ENCODE assay signal across 27 cellular contexts in the genomic region with DNA sequence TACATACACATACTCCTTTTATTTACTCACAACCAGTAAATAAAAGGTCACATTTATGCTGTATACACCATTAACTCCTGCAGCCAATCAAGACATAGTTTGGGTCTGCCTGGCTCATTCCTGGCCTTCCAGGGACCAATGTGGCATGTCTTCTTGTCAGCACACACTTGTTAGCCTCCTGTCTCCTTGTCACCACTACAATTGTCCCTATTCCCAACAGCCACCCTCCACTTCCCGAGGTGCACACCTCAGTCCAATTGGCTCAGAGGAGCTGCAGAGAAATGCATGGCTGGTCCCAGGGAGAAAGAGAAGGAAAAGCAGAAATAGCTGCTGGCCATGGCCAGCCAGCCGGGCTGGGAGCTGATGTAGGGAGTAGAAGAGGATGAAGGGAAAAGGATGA.
"Had no signal": no experiment of that assay in that cellular context is flagged by ENCODE, and none has a peak within 500 bp of the region (broad histone marks: within the 10 kb centered on the region; RNA-seq: fewer than 3 reads in every experiment).

No MANE protein-coding gene starts in this region.

- H3K4me2 ChIP-seq: KMS-11 had no signal

- H3K27me3 ChIP-seq: cardiac muscle cell had no signal

- DNase-seq: activated CD4-positive, alpha-beta T cell treated with anti-CD3 and anti-CD28 coated beads, Interleukin-2, amount 10 ng/mL, durations not matched to agents 24 days and 14 days; activated CD4-positive, alpha-beta T cell treated with anti-CD3 and anti-CD28 coated beads, Interleukin-2, amount 50 U/mL, for 4 hours; activated CD8-positive, alpha-beta T cell treated with anti-CD3 and anti-CD28 coated beads for 36 hours; activated effector memory CD4-positive, alpha-beta T cell treated with anti-CD3 and anti-CD28 coated beads, Interleukin-2, amount 50 U/mL, for 16 hours; activated naive CD4-positive, alpha-beta T cell; activated naive CD4-positive, alpha-beta T cell treated with anti-CD3 and anti-CD28 coated beads, Interleukin-2, amount 50 U/mL, for 16 hours; activated naive CD8-positive, alpha-beta T cell treated with anti-CD3 and anti-CD28 coated beads for 36 hours; activated T-cell treated with anti-CD3 and anti-CD28 coated beads, Interleukin-2, amount 50 U/mL, for 1 hour; activated T-cell treated with anti-CD3 and anti-CD28 coated beads, Interleukin-2, amount 50 U/mL, for 72 hours; amniotic stem cell; aorta; MM.1S; MV-4-11; NCI-H1092; NCI-H1436 treated with DMSO at 0.1 percent for 48 hours; NCI-H1694 treated with DMSO at 0.1 percent for 48 hours; NCI-H2029; NCI-H524 treated with DMSO at 0.1 percent for 48 hours; SIG-M5; SW 1271; T-helper 1 cell; T1000; WERI-Rb-1 had no signal

- H3K27ac ChIP-seq: cardiac muscle cell, KMS-11 had no signal

- H3K4me3 ChIP-seq: cardiac muscle cell had no signal

- H3K36me3 ChIP-seq: cardiac muscle cell had no signal

- H3K9ac ChIP-seq: KMS-11 had no signal

- ATAC-seq: activated CD8-positive, alpha-beta T cell treated with anti-CD3 and anti-CD28 coated beads for 36 hours; activated T-cell treated with anti-CD3 and anti-CD28 coated beads, Interleukin-2, amount 50 U/mL, for 72 hours; activated T-helper 17 cell treated with anti-CD3 and anti-CD28 coated beads, Interleukin-2, amount 50 U/mL, for 72 hours; Panc1 had no signal
